8 cellular contexts compared by ENCODE assay signal in genomic region chr4:151604238-151604637, GRCh38.
DNase-seq lines count a peak whose midpoint lies in the region; ATAC-seq and TF ChIP-seq lines count a peak whose summit lies in the region.

No MANE protein-coding gene starts in this region.

- no peak overlapping the region for H3K27ac Mint-ChIP-seq in osteocyte (ENCODE audit: unreplicated experiment)
- no peak overlapping the region for H3K27ac Mint-ChIP-seq in activated CD4-positive, alpha-beta memory T cell treated with anti-CD3 and anti-CD28 coated beads, Interleukin-2, amount 10 ng/mL, durations not matched to agents 7 days and 5 days
- H3K27ac Mint-ChIP-seq in stimulated activated naive CD8-positive, alpha-beta T cell treated with anti-CD3 and anti-CD28 coated beads, Interleukin-15, amount 100 ng/mL, for 72 hours: no peak overlapping the region

- POLR2A ChIA-PET in GM10248 (lab: Yijun Ruan, JAX): no interaction called here
- POLR2A ChIA-PET in activated CD4-positive, alpha-beta memory T cell treated with anti-CD3 and anti-CD28 coated beads, Interleukin-2, amount 10 ng/mL, durations not matched to agents 7 days and 5 days (lab: Charles Lee): no interaction called here

- CTCF ChIA-PET in GM10248 (lab: Yijun Ruan, JAX): interaction anchor here (0.7 to 1.5 kb wide), 6 partner anchors 13 to 487 kb away, joined by 3 to 6 read pairs (median 4); no protein-coding TSS in a partner anchor
- CTCF ChIA-PET in activated CD4-positive, alpha-beta memory T cell treated with anti-CD3 and anti-CD28 coated beads, Interleukin-2, amount 10 ng/mL, durations not matched to agents 7 days and 5 days (lab: Charles Lee): interaction anchor here (0.9 to 1.4 kb wide), 7 partner anchors 8 to 487 kb away, joined by 3 to 5 read pairs (median 3); no protein-coding TSS in a partner anchor

- peaks cover 5% of the 10 kb centered on the region for H3K9me3 Mint-ChIP-seq in osteocyte (ENCODE audit: unreplicated experiment)
- H3K9me3 Mint-ChIP-seq in activated CD4-positive, alpha-beta memory T cell treated with anti-CD3 and anti-CD28 coated beads, Interleukin-2, amount 10 ng/mL, durations not matched to agents 7 days and 5 days: no peaks in the 10 kb centered on the region
- no peaks in the 10 kb centered on the region for H3K9me3 Mint-ChIP-seq in stimulated activated naive CD8-positive, alpha-beta T cell treated with anti-CD3 and anti-CD28 coated beads, Interleukin-15, amount 100 ng/mL, for 72 hours

- no peak for DNase-seq in GM10248 (ENCODE audit: extremely low spot score)
- peak; percentile 5 for DNase-seq in NCI-H1694 treated with DMSO at 0.1 percent for 48 hours (lab: John Stamatoyannopoulos, UW)
- DNase-seq in dermis microvascular lymphatic vessel endothelial cell (ENCODE audit: low read depth in 2 of 2): peak; percentile 6 to 20
- DNase-seq in osteocyte (ENCODE audit: extremely low spot score, unreplicated experiment): no peak
- DNase-seq in activated CD4-positive, alpha-beta memory T cell treated with anti-CD3 and anti-CD28 coated beads, Interleukin-2, amount 10 ng/mL, durations not matched to agents 7 days and 5 days: no peak
- DNase-seq in posterior cingulate gyrus: no peak
- no peak for DNase-seq in stimulated activated naive CD8-positive, alpha-beta T cell treated with anti-CD3 and anti-CD28 coated beads, Interleukin-15, amount 100 ng/mL, for 72 hours

- ATAC-seq in stimulated activated naive CD8-positive, alpha-beta T cell treated with anti-CD3 and anti-CD28 coated beads, Interleukin-15, amount 100 ng/mL, for 72 hours: no peak
- no peak for ATAC-seq in HG03159 (IDR thresholded peaks at IDR 0.05; ENCODE audit: unreplicated experiment)

- H3K27me3 Mint-ChIP-seq in osteocyte (ENCODE audit: unreplicated experiment): peaks cover 2% of the 10 kb centered on the region
- H3K27me3 Mint-ChIP-seq in activated CD4-positive, alpha-beta memory T cell treated with anti-CD3 and anti-CD28 coated beads, Interleukin-2, amount 10 ng/mL, durations not matched to agents 7 days and 5 days: no peaks in the 10 kb centered on the region
- H3K27me3 Mint-ChIP-seq in stimulated activated naive CD8-positive, alpha-beta T cell treated with anti-CD3 and anti-CD28 coated beads, Interleukin-15, amount 100 ng/mL, for 72 hours: no peaks in the 10 kb centered on the region

- H3K4me3 Mint-ChIP-seq in osteocyte (ENCODE audit: unreplicated experiment): no peak overlapping the region
- no peak overlapping the region for H3K4me3 Mint-ChIP-seq in activated CD4-positive, alpha-beta memory T cell treated with anti-CD3 and anti-CD28 coated beads, Interleukin-2, amount 10 ng/mL, durations not matched to agents 7 days and 5 days
- no peak overlapping the region for H3K4me3 Mint-ChIP-seq in stimulated activated naive CD8-positive, alpha-beta T cell treated with anti-CD3 and anti-CD28 coated beads, Interleukin-15, amount 100 ng/mL, for 72 hours

- H3K36me3 Mint-ChIP-seq in osteocyte (ENCODE audit: unreplicated experiment): no peaks in the 10 kb centered on the region
- H3K36me3 Mint-ChIP-seq in activated CD4-positive, alpha-beta memory T cell treated with anti-CD3 and anti-CD28 coated beads, Interleukin-2, amount 10 ng/mL, durations not matched to agents 7 days and 5 days (ENCODE audit: low read depth): no peaks in the 10 kb centered on the region

- intact Hi-C loops in posterior cingulate gyrus (cut with DNase I): loop anchor here (10.0 kb wide), 2 partner anchors 239 to 489 kb away; no protein-coding TSS in a partner anchor

- peak; percentile 33 for TF ChIP-seq CTCF in GM10248 (IDR thresholded peaks at IDR 0.05; ENCODE audit: control extremely low read depth, extremely low read depth, low read depth, missing control alignments)
- peak; percentile 66 for TF ChIP-seq CTCF in osteocyte (IDR thresholded peaks at IDR 0.05)

- H3K4me1 Mint-ChIP-seq in osteocyte (ENCODE audit: unreplicated experiment): peaks cover 2% of the 10 kb centered on the region
- H3K4me1 Mint-ChIP-seq in activated CD4-positive, alpha-beta memory T cell treated with anti-CD3 and anti-CD28 coated beads, Interleukin-2, amount 10 ng/mL, durations not matched to agents 7 days and 5 days: peaks cover 3% of the 10 kb centered on the region
- H3K4me1 Mint-ChIP-seq in stimulated activated naive CD8-positive, alpha-beta T cell treated with anti-CD3 and anti-CD28 coated beads, Interleukin-15, amount 100 ng/mL, for 72 hours: no peaks in the 10 kb centered on the region

Comparison
In these comparisons a context has a peak if more than half of its experiments do, and no peak if none do; other contexts are left out.
1. DNase-seq: peak in NCI-H1694 treated with DMSO at 0.1 percent for 48 hours (single experiment) and dermis microvascular lymphatic vessel endothelial cell (2 of 2); none in GM10248 (single experiment), osteocyte (single experiment), activated CD4-positive, alpha-beta memory T cell treated with anti-CD3 and anti-CD28 coated beads, Interleukin-2, amount 10 ng/mL, durations not matched to agents 7 days and 5 days (single experiment), posterior cingulate gyrus (0 of 10) and stimulated activated naive CD8-positive, alpha-beta T cell treated with anti-CD3 and anti-CD28 coated beads, Interleukin-15, amount 100 ng/mL, for 72 hours (0 of 2).